ENCODE assay signal across 1 cellular context in the genomic region with DNA sequence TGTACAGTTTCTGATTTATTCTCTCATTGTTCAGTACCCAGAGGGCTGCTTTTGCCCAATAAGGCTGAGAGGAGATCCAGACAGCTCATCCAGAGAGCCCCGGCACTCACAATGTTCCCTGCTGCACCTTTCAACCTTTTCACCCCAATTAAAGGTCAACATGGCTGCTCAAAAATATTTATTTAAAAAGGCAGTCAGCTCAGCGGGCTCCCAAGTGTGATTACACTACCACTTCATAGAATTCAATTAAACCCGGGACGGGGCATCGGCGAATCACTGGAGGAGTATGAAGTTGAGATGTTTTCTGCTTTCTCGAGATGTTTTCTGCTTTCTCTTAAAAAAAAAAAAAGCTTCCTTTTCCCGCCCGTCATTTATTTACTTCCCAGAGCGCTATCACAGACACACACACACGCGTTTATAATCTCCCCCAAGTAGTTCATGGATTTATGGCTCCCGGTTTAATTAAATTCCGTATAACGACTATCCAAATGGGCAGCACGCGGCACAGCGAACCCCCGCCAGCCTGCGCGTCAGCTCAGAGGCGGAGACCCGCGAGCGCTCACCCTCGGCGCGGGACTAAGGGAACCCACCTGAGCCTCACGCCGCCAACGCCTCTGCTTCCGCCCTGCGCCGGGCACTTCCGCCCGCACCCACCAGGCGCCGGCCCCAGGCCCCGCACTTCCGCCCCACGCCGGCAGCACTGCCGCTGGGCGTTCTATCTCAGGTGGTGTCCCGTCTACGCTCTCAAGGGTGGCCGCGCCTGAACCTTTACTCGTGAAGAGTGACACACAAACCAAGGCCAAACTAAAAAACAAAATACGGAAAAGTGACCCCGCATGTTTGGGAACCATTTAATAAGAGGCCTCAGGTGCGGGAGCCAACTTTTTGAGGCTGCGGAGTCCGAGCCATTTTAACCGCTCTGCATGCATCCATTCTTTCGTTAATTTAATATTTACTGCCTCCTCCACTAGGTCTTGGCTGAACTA.
TF ChIP-seq lines count a peak whose summit lies in the region.

TSS of gene C5orf63 (minus strand) at position 642 of the 986 bp plus-strand sequence. CDS start 14,507 bp downstream, outside the sequence.

TF ChIP-seq in K562, 482 proteins besides CTCF, POLR2A, EP300 and RAD21 (continued from another document and continues in another):
- TF ChIP-seq BRF2 (IDR thresholded peaks at IDR 0.05; ENCODE audit: borderline replicate concordance, insufficient read depth, insufficient read length) (no peak), PHF8 (IDR thresholded peaks at IDR 0.05; ENCODE audit: borderline replicate concordance, low read length) (peak; percentile 56; the same call in 1 of the 2 replicates), BRD9 (IDR thresholded peaks at IDR 0.05; ENCODE audit: low read depth, partially characterized antibody) (no peak), ZBTB43 (CRISPR knock-in tag; IDR thresholded peaks at IDR 0.05) (no peak), TCF7L2 (IDR thresholded peaks at IDR 0.05; ENCODE audit: low read depth, low read length) (no peak), JUND (IDR thresholded peaks at IDR 0.05; ENCODE audit: borderline replicate concordance, low read depth, low read length) (no peak), JUND (tag; IDR thresholded peaks at IDR 0.05; ENCODE audit: borderline replicate concordance, low read depth, low read length) (no peak), TAF1 (IDR thresholded peaks at IDR 0.05; ENCODE audit: control insufficient read depth, extremely low read depth, insufficient read depth, low read length, severe bottlenecking) (peak; percentile 50), NFIX (CRISPR knock-in tag; IDR thresholded peaks at IDR 0.05; ENCODE audit: low read depth) (no peak), CTBP1 (IDR thresholded peaks at IDR 0.05; ENCODE audit: borderline replicate concordance) (peak; percentile 28; the same call in 1 of the 2 replicates), AFF1 (IDR thresholded peaks at IDR 0.05; ENCODE audit: low read depth in 1 of 2, partially characterized antibody in 2 of 2) (no peak), NRF1 (conservative IDR thresholded peaks at IDR 0.05 in 1 of 2, IDR thresholded peaks at IDR 0.05 in 1 of 2) (peak; percentile 54 to 65), NCOA1 (IDR thresholded peaks at IDR 0.05; ENCODE audit: low read depth) (no peak), ZNF778 (CRISPR knock-in tag; IDR thresholded peaks at IDR 0.05) (no peak), RBM22 (IDR thresholded peaks at IDR 0.05; ENCODE audit: low read depth, low read length, poor library complexity, severe bottlenecking) (no peak), ZNF75A (CRISPR knock-in tag; IDR thresholded peaks at IDR 0.05) (no peak), MAZ (CRISPR knock-in tag; conservative IDR thresholded peaks at IDR 0.05 in 1 of 2, IDR thresholded peaks at IDR 0.05 in 1 of 2) (0 out of 4 replicates have a peak, but pooled peaks of 1 of the 2 experiments have one; percentile 48), SIN3B (IDR thresholded peaks at IDR 0.05; ENCODE audit: low read depth) (no peak), KDM4B (IDR thresholded peaks at IDR 0.05; ENCODE audit: borderline replicate concordance in 2 of 2, low read depth in 1 of 2) (peak in 1 of 2 experiments; percentile 36; a peak in 1 of 4 replicates), SNAPC5 (CRISPR knock-in tag; IDR thresholded peaks at IDR 0.05) (no peak), FOXP1 (CRISPR knock-in tag; IDR thresholded peaks at IDR 0.05) (no peak), NCOA2 (IDR thresholded peaks at IDR 0.05; ENCODE audit: partially characterized antibody in 2 of 2) (no peak), SAP30 (IDR thresholded peaks at IDR 0.05; ENCODE audit: borderline replicate concordance, insufficient read depth, low read depth, low read length, poor library complexity, severe bottlenecking) (peak; percentile 35), NKRF (IDR thresholded peaks at IDR 0.05; ENCODE audit: borderline replicate concordance) (peak; percentile 31; the same call in 1 of the 2 replicates), ZNF224 (CRISPR knock-in tag; IDR thresholded peaks at IDR 0.05) (no peak), SRF (CRISPR knock-in tag; IDR thresholded peaks at IDR 0.05) (no peak), NELFE (IDR thresholded peaks at IDR 0.05; ENCODE audit: insufficient read depth, insufficient read length) (no peak), SUPT5H (IDR thresholded peaks at IDR 0.05) (peak; percentile 56), THRAP3 (IDR thresholded peaks at IDR 0.05; ENCODE audit: borderline replicate concordance) (no peak), HCFC1 (IDR thresholded peaks at IDR 0.05; ENCODE audit: low read depth, low read length) (peak; percentile 53; the same call in 1 of the 2 replicates), MBD1 (CRISPR knock-in tag; IDR thresholded peaks at IDR 0.05) (no peak)
- TF ChIP-seq, protein P1, sequence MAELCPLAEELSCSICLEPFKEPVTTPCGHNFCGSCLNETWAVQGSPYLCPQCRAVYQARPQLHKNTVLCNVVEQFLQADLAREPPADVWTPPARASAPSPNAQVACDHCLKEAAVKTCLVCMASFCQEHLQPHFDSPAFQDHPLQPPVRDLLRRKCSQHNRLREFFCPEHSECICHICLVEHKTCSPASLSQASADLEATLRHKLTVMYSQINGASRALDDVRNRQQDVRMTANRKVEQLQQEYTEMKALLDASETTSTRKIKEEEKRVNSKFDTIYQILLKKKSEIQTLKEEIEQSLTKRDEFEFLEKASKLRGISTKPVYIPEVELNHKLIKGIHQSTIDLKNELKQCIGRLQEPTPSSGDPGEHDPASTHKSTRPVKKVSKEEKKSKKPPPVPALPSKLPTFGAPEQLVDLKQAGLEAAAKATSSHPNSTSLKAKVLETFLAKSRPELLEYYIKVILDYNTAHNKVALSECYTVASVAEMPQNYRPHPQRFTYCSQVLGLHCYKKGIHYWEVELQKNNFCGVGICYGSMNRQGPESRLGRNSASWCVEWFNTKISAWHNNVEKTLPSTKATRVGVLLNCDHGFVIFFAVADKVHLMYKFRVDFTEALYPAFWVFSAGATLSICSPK (IDR thresholded peaks at IDR 0.05; ENCODE audit: borderline replicate concordance) = no peak
- TF ChIP-seq, protein P2, sequence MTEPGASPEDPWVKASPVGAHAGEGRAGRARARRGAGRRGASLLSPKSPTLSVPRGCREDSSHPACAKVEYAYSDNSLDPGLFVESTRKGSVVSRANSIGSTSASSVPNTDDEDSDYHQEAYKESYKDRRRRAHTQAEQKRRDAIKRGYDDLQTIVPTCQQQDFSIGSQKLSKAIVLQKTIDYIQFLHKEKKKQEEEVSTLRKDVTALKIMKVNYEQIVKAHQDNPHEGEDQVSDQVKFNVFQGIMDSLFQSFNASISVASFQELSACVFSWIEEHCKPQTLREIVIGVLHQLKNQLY (CRISPR knock-in tag; conservative IDR thresholded peaks at IDR 0.05) = no peak
- TF ChIP-seq, protein P3, sequence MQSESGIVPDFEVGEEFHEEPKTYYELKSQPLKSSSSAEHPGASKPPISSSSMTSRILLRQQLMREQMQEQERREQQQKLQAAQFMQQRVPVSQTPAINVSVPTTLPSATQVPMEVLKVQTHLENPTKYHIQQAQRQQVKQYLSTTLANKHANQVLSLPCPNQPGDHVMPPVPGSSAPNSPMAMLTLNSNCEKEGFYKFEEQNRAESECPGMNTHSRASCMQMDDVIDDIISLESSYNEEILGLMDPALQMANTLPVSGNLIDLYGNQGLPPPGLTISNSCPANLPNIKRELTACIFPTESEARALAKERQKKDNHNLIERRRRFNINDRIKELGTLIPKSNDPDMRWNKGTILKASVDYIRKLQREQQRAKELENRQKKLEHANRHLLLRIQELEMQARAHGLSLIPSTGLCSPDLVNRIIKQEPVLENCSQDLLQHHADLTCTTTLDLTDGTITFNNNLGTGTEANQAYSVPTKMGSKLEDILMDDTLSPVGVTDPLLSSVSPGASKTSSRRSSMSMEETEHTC (IDR thresholded peaks at IDR 0.05) = no peak
